ENCODE assay signal across 27 cellular contexts in the genomic region with DNA sequence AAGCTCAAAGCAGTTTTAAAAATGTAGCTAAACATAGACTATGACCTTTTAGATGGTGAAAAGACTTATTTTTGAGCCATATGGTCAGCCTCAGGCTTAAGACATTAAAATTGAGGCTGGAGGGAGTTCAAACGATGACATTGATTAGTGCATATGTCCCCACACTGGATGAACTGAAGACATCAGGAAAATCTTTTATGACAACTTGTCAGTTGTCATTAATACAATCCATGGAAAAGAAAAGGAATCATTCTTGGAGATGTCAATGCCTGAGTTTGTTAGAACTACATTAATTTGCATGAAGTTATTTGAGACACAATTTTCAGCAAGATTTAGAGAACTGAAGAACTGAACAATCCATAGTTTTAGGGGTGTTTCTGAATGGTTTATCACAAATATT.
"Had no signal": no experiment of that assay in that cellular context is flagged by ENCODE, and none has a peak within 500 bp of the region (broad histone marks: within the 10 kb centered on the region; RNA-seq: fewer than 3 reads in every experiment).

No MANE protein-coding gene starts in this region.

- H3K36me3 ChIP-seq: heart left ventricle, left lung, right atrium auricular region, right lobe of liver, stomach, thyroid gland, transverse colon, upper lobe of right lung had no signal

- H3K4me2 ChIP-seq: smooth muscle cell had no signal

- H3K27ac ChIP-seq: heart left ventricle, left lung, parathyroid adenoma, psoas muscle, right atrium auricular region, right lobe of liver, stomach, testis, thyroid gland, transverse colon, upper lobe of right lung had no signal

- H3K9ac ChIP-seq: parathyroid adenoma had no signal

- H2AFZ ChIP-seq: parathyroid adenoma had no signal

- H3K36me3 Mint-ChIP-seq: immature natural killer cell; mesothelial cell of epicardium; naive B cell; natural killer cell; stimulated activated naive B cell treated with anti-CD40 and anti-IgM and Interleukin-4, amounts not matched to agents 10 μg/mL and 1 μg/mL and 100 μg/mL, for 72 hours had no signal

- H3K4me1 ChIP-seq: heart left ventricle, left lung, parathyroid adenoma, psoas muscle, right atrium auricular region, right lobe of liver, stomach, testis, thyroid gland, transverse colon, upper lobe of right lung had no signal

- H3K27me3 Mint-ChIP-seq: naive B cell; stimulated activated naive B cell treated with anti-CD40 and anti-IgM and Interleukin-4, amounts not matched to agents 10 μg/mL and 1 μg/mL and 100 μg/mL, for 72 hours had no signal

- H3K4me3 Mint-ChIP-seq: immature natural killer cell; mesothelial cell of epicardium; naive B cell; natural killer cell; nephron progenitor cell; stimulated activated naive B cell treated with anti-CD40 and anti-IgM and Interleukin-4, amounts not matched to agents 10 μg/mL and 1 μg/mL and 100 μg/mL, for 72 hours had no signal

- H3K27me3 ChIP-seq: heart left ventricle, left lung, right atrium auricular region, right lobe of liver, stomach, testis, thyroid gland, transverse colon, upper lobe of right lung had no signal

- H3K4me1 Mint-ChIP-seq: immature natural killer cell; naive B cell; natural killer cell; nephron progenitor cell; stimulated activated naive B cell treated with anti-CD40 and anti-IgM and Interleukin-4, amounts not matched to agents 10 μg/mL and 1 μg/mL and 100 μg/mL, for 72 hours had no signal

- H3K9me3 Mint-ChIP-seq: nephron progenitor cell; stimulated activated naive B cell treated with anti-CD40 and anti-IgM and Interleukin-4, amounts not matched to agents 10 μg/mL and 1 μg/mL and 100 μg/mL, for 72 hours had no signal

- H3K79me2 ChIP-seq: parathyroid adenoma had no signal

- ATAC-seq: heart left ventricle; left colon; left lung; natural killer cell; psoas muscle; right lobe of liver; stimulated activated naive B cell treated with anti-CD40 and anti-IgM and Interleukin-4, amounts not matched to agents 10 μg/mL and 1 μg/mL and 100 μg/mL, for 72 hours; stimulated activated naive CD8-positive, alpha-beta T cell treated with anti-CD3 and anti-CD28 coated beads, Interleukin-15, Interleukin-2, amounts not matched to agents 100 U/mL and 50 U/mL, for 24 hours; upper lobe of right lung had no signal

- H3K9me3 ChIP-seq: heart left ventricle, left lung, psoas muscle, right atrium auricular region, right lobe of liver, stomach, testis, thyroid gland, transverse colon, upper lobe of right lung had no signal

- DNase-seq: heart left ventricle; hypothalamus; immature natural killer cell; kidney; left colon; left lung; mesendoderm; naive B cell; natural killer cell; nephron progenitor cell; nucleus accumbens; psoas muscle; right lobe of liver; stimulated activated CD4-positive, alpha-beta T cell treated with anti-CD3 and anti-CD28 coated beads, Interleukin-1b, Interleukin-23, amount 100 ng/mL, for 48 hours; stimulated activated CD4-positive, alpha-beta T cell treated with anti-CD3 and anti-CD28 coated beads, Interleukin-2, amount 100 ng/mL, for 48 hours; stimulated activated naive B cell treated with anti-CD40 and anti-IgM and Interleukin-4, amounts not matched to agents 10 μg/mL and 1 μg/mL and 100 μg/mL, for 72 hours; stimulated activated naive CD8-positive, alpha-beta T cell treated with anti-CD3 and anti-CD28 coated beads, Interleukin-15, Interleukin-2, amounts not matched to agents 100 U/mL and 50 U/mL, for 24 hours; stomach; testis; thyroid gland; transverse colon; upper lobe of right lung had no signal

- H3K4me3 ChIP-seq: heart left ventricle, left lung, lung, psoas muscle, right atrium auricular region, right lobe of liver, smooth muscle cell, stomach, testis, thyroid gland, transverse colon, upper lobe of right lung had no signal

- H3K27ac Mint-ChIP-seq: immature natural killer cell; mesothelial cell of epicardium; naive B cell; natural killer cell; nephron progenitor cell; stimulated activated naive B cell treated with anti-CD40 and anti-IgM and Interleukin-4, amounts not matched to agents 10 μg/mL and 1 μg/mL and 100 μg/mL, for 72 hours had no signal
